Comparison of ENCODE assay signal across 19 cellular contexts in the genomic region with DNA sequence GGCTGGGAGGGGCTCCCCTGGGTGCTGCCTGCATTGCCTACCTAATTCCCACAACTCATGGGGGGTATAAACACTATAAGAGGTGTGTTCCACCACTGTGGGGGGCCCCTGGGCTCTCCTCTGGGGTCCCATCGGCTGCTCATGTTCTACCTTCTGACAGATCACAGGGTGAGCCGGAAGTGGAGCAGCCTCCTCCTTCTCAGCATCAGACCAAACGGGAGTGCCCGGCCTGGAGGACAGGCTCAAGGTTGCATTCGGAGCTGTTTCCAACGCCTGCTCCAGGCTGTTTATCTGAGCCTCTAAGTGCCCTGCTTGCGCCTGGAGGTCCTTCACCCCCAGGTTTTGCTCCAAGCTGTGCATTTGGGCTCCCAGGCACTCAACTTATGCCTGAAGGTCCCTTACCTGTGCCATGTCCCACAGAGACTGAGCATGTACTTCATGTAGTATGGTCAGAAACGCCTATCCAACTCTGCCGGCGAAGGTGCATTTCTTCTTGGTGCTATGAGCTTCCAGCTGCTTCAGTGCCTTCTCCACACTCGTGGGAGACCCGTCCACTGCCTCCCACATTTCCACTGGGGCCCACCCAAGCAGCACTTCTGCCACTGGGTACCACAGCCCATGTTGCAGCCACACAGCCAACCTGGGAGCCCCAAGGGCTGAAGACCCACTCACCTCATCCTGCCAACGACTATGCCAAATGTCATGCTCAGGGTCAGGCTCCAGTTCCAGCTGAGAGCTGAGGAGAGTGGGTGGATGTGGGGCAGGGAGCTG.
"Had no signal": no experiment of that assay in that cellular context is flagged by ENCODE, and none has a peak within 500 bp of the region (broad histone marks: within the 10 kb centered on the region; RNA-seq: fewer than 3 reads in every experiment).

No MANE protein-coding gene starts in this region.

- H3K4me3 Mint-ChIP-seq: activated CD4-positive, alpha-beta memory T cell treated with anti-CD3 and anti-CD28 coated beads for 36 hours; activated CD4-positive, alpha-beta T cell treated with anti-CD3 and anti-CD28 coated beads for 36 hours; activated CD8-positive, alpha-beta memory T cell treated with anti-CD3 and anti-CD28 coated beads, Interleukin-2, amount 10 ng/mL, durations not matched to agents 7 days and 5 days; activated naive CD4-positive, alpha-beta T cell treated with anti-CD3 and anti-CD28 coated beads for 36 hours; endodermal cell; naive thymus-derived CD4-positive, alpha-beta T cell; stimulated activated naive CD8-positive, alpha-beta T cell treated with anti-CD3 and anti-CD28 coated beads, Interleukin-15, Interleukin-2, amounts not matched to agents 100 ng/mL and 50 ng/mL, for 24 hours; T-helper 1 cell treated with Interleukin-12 subunit alpha and Interleukin-12 subunit beta and Interleukin-4 antibody, amounts not matched to agents 30 μg/mL and 1 μg/mL, for 36 hours had no signal

- H3K4me1 ChIP-seq: gastroesophageal sphincter, upper lobe of left lung had no signal

- H3K4me3 ChIP-seq: gastroesophageal sphincter, mucosa of descending colon, upper lobe of left lung had no signal

- H3K36me3 ChIP-seq: gastroesophageal sphincter, upper lobe of left lung, WERI-Rb-1 had no signal

- H3K4me1 Mint-ChIP-seq: activated CD4-positive, alpha-beta T cell treated with anti-CD3 and anti-CD28 coated beads for 36 hours; activated CD8-positive, alpha-beta memory T cell treated with anti-CD3 and anti-CD28 coated beads, Interleukin-2, amount 10 ng/mL, durations not matched to agents 7 days and 5 days; naive thymus-derived CD4-positive, alpha-beta T cell had no signal

- H3K9me3 Mint-ChIP-seq: activated CD4-positive, alpha-beta memory T cell treated with anti-CD3 and anti-CD28 coated beads for 36 hours; activated naive CD4-positive, alpha-beta T cell treated with anti-CD3 and anti-CD28 coated beads for 36 hours; activated T-helper 2 cell treated with anti-CD3 and anti-CD28 coated beads, Interferon-gamma antibody, Interleukin-2, Interleukin-4, amounts not matched to agents 10 μg/mL and 5 μg/mL and 100 μg/mL, durations not matched to agents 14 hours and 24 hours and 36 hours; T-helper 1 cell treated with Interleukin-12 subunit alpha and Interleukin-12 subunit beta and Interleukin-4 antibody, amounts not matched to agents 30 μg/mL and 1 μg/mL, for 36 hours had no signal

- ATAC-seq: activated CD4-positive, alpha-beta T cell treated with anti-CD3 and anti-CD28 coated beads for 36 hours; activated CD8-positive, alpha-beta memory T cell treated with anti-CD3 and anti-CD28 coated beads, Interleukin-2, amount 10 ng/mL, durations not matched to agents 7 days and 5 days; left lobe of liver; mucosa of descending colon; naive thymus-derived CD4-positive, alpha-beta T cell had no signal

- H3K27me3 ChIP-seq: gastroesophageal sphincter, upper lobe of left lung had no signal

- H3K27ac ChIP-seq: gastroesophageal sphincter, upper lobe of left lung, WERI-Rb-1 had no signal

- H3K27ac Mint-ChIP-seq: activated CD4-positive, alpha-beta memory T cell treated with anti-CD3 and anti-CD28 coated beads for 36 hours; activated CD4-positive, alpha-beta T cell treated with anti-CD3 and anti-CD28 coated beads for 36 hours; activated CD8-positive, alpha-beta memory T cell treated with anti-CD3 and anti-CD28 coated beads, Interleukin-2, amount 10 ng/mL, durations not matched to agents 7 days and 5 days; activated naive CD4-positive, alpha-beta T cell treated with anti-CD3 and anti-CD28 coated beads for 36 hours; activated T-helper 2 cell treated with anti-CD3 and anti-CD28 coated beads, Interferon-gamma antibody, Interleukin-2, Interleukin-4, amounts not matched to agents 10 μg/mL and 5 μg/mL and 100 μg/mL, durations not matched to agents 14 hours and 24 hours and 36 hours; endodermal cell; naive thymus-derived CD4-positive, alpha-beta T cell; stimulated activated naive CD8-positive, alpha-beta T cell treated with anti-CD3 and anti-CD28 coated beads, Interleukin-15, Interleukin-2, amounts not matched to agents 100 ng/mL and 50 ng/mL, for 24 hours; T-helper 1 cell treated with Interleukin-12 subunit alpha and Interleukin-12 subunit beta and Interleukin-4 antibody, amounts not matched to agents 30 μg/mL and 1 μg/mL, for 36 hours had no signal

- H3K9me3 ChIP-seq: gastroesophageal sphincter, mucosa of descending colon, upper lobe of left lung had no signal

- H3K36me3 Mint-ChIP-seq: activated CD4-positive, alpha-beta memory T cell treated with anti-CD3 and anti-CD28 coated beads for 36 hours; activated CD8-positive, alpha-beta memory T cell treated with anti-CD3 and anti-CD28 coated beads, Interleukin-2, amount 10 ng/mL, durations not matched to agents 7 days and 5 days; naive thymus-derived CD4-positive, alpha-beta T cell had no signal

- DNase-seq: activated CD4-positive, alpha-beta memory T cell treated with anti-CD3 and anti-CD28 coated beads for 36 hours; activated CD4-positive, alpha-beta T cell treated with anti-CD3 and anti-CD28 coated beads for 36 hours; activated CD8-positive, alpha-beta memory T cell treated with anti-CD3 and anti-CD28 coated beads, Interleukin-2, amount 10 ng/mL, durations not matched to agents 7 days and 5 days; activated naive CD4-positive, alpha-beta T cell treated with anti-CD3 and anti-CD28 coated beads for 36 hours; activated T-cell treated with anti-CD3 and anti-CD28 coated beads, Interleukin-2, amount 50 U/mL, for 1 hour; endodermal cell; mucosa of descending colon; naive thymus-derived CD4-positive, alpha-beta T cell; nucleus accumbens; small intestine; stimulated activated CD4-positive, alpha-beta T cell treated with anti-CD3 and anti-CD28 coated beads, Interleukin-4, amount 100 ng/mL, for 4 hours; stimulated activated CD8-positive, alpha-beta memory T cell treated with anti-CD3 and anti-CD28 coated beads, Interleukin-4, amount 100 ng/mL, for 48 hours; upper lobe of left lung; WERI-Rb-1 had no signal
